ENCODE assay signal across 19 cellular contexts in the genomic region with DNA sequence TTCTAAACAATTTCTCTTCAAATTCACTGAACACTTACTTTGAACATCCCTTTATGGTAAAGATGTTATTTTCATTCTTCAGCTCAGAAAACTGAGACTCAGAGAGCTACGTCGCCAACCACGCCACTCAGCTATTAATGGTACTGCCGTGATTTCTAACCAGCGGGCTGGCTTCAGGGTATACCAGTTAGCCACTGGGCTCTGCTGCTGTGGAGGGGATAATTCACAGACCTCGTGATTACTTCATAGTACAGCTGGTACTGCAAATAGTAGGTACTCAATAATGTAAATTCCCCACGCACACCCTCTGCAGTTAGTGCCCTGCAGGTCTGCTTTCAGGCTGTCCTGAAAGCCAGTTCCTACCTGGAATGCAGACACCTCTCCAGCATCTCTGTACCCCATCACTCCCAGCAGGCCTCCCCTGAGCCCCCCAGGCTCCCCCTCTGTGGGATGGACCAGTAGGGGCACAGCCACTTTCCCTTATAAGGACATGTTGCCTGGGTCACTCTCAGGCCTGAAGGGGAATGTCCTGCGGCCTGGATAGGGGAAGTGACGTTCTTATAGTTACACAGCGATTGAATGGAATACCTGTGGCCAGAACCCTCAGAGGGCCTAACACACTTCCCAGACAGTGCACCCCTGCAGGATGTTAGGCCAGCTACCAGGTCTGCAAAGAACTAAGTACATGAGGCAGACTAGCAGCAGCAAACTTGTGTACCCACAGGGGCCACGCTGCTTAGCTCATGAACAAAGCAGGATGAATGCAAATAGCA. TPM values are rescaled to one million over a fixed set of nuclear protein-coding genes. Genes with fewer than 3 reads are reported as not detected.
DNase-seq lines count a peak whose midpoint lies in the region; ATAC-seq and TF ChIP-seq lines count a peak whose summit lies in the region.
"Had no signal": no experiment of that assay in that cellular context is flagged by ENCODE, and none has a peak within 500 bp of the region (broad histone marks: within the 10 kb centered on the region; RNA-seq: fewer than 3 reads in every experiment).

No MANE protein-coding gene starts in this region.

- POLR2A ChIA-PET in MCF 10A (lab: Yijun Ruan, JAX), result interaction anchor here (0.6 kb wide), 1 partner anchor 130 kb away, joined by 3 read pairs; no protein-coding TSS in a partner anchor
- POLR2A ChIA-PET in CD8-positive, alpha-beta T cell (lab: Charles Lee), result no interaction called here

- peak; percentile 41 for DNase-seq in GM13976 (ENCODE audit: low spot score)
- peak; percentile 16 for DNase-seq in M059J (ENCODE audit: low read depth)
- DNase-seq in endodermal cell, result peak; percentile 76
- no peak for DNase-seq in uterus
- no peak for DNase-seq in MCF 10A (ENCODE audit: unreplicated experiment)
- DNase-seq in CD8-positive, alpha-beta T cell, result no peak
- DNase-seq in HuH-7 (ENCODE audit: low spot score), result no peak
- DNase-seq: AML-193, HCEC 1CT, KG1, mammary epithelial cell, NCI-H187, testis had no signal

- CTCF ChIA-PET in MCF 10A (lab: Yijun Ruan, JAX), result interaction anchor here (0.5 to 1.4 kb wide), 5 partner anchors 11 to 201 kb away, joined by 3 to 4 read pairs (median 3); no protein-coding TSS in a partner anchor
- CTCF ChIA-PET in CD8-positive, alpha-beta T cell (lab: Charles Lee), result interaction anchor here (1.2 kb wide), 1 partner anchor 10 kb away, joined by 4 read pairs; no protein-coding TSS in a partner anchor

- H3K36me3 Mint-ChIP-seq in endodermal cell (ENCODE audit: low read depth) (no peaks in the 10 kb centered on the region), MCF 10A (ENCODE audit: insufficient read depth, unreplicated experiment) (no peaks in the 10 kb centered on the region)
- H3K36me3 Mint-ChIP-seq in CD8-positive, alpha-beta T cell, result no peaks in the 10 kb centered on the region

- peaks cover 12% of the 10 kb centered on the region for H3K4me1 Mint-ChIP-seq in endodermal cell
- no peaks in the 10 kb centered on the region for H3K4me1 Mint-ChIP-seq in MCF 10A (ENCODE audit: insufficient read depth, unreplicated experiment)
- H3K4me1 Mint-ChIP-seq in CD8-positive, alpha-beta T cell (ENCODE audit: low read depth), result peaks cover 18% of the 10 kb centered on the region

- H3K9me3 Mint-ChIP-seq in endodermal cell (no peaks in the 10 kb centered on the region), MCF 10A (ENCODE audit: unreplicated experiment) (no peaks in the 10 kb centered on the region)
- no peaks in the 10 kb centered on the region for H3K9me3 Mint-ChIP-seq in CD8-positive, alpha-beta T cell

- H3K27me3 Mint-ChIP-seq in endodermal cell (ENCODE audit: insufficient read depth) (no peaks in the 10 kb centered on the region), MCF 10A (ENCODE audit: insufficient read depth, unreplicated experiment) (no peaks in the 10 kb centered on the region)
- no peaks in the 10 kb centered on the region for H3K27me3 Mint-ChIP-seq in CD8-positive, alpha-beta T cell (ENCODE audit: low read depth)

- TF ChIP-seq CTCF in GM13976 (IDR thresholded peaks at IDR 0.05; ENCODE audit: borderline replicate concordance, control extremely low read depth, extremely low read depth, insufficient read depth, missing control alignments) (no peak), endodermal cell (conservative IDR thresholded peaks at IDR 0.05) (no peak), uterus (IDR thresholded peaks at IDR 0.05) (no peak), MCF 10A (IDR thresholded peaks at IDR 0.05; ENCODE audit: unreplicated experiment) (no peak)
- no peak for TF ChIP-seq CTCF in CD8-positive, alpha-beta T cell (IDR thresholded peaks at IDR 0.05)

- peaks cover 65 to 95% (median 92%) of the 10 kb centered on the region in 10 experiments for H3K4me1 ChIP-seq in BLaER1 treated with 17β-estradiol and CSF1 and Interleukin-3, amounts not matched to agents 10 nM and 100 nM
- H3K4me1 ChIP-seq in endodermal cell (ENCODE audit: control insufficient read depth, insufficient read depth, low read length), result no peaks in the 10 kb centered on the region
- H3K4me1 ChIP-seq in uterus, result no peaks in the 10 kb centered on the region
- H3K4me1 ChIP-seq in CD8-positive, alpha-beta T cell (ENCODE audit: insufficient read depth, low read length), result peaks cover 19% of the 10 kb centered on the region
- H3K4me1 ChIP-seq: ascending aorta had no signal

- H3K36me3 ChIP-seq in BLaER1 treated with 17β-estradiol and CSF1 and Interleukin-3, amounts not matched to agents 10 nM and 100 nM, result no peaks in the 10 kb centered on the region
- H3K36me3 ChIP-seq in endodermal cell (ENCODE audit: control insufficient read depth, insufficient read depth, low read length) (no peaks in the 10 kb centered on the region), uterus (no peaks in the 10 kb centered on the region)
- no peaks in the 10 kb centered on the region for H3K36me3 ChIP-seq in CD8-positive, alpha-beta T cell (ENCODE audit: insufficient read depth, low read length)
- H3K36me3 ChIP-seq: ascending aorta had no signal

- intact Hi-C loops in uterus (cut with DNase I; ENCODE audit: low total_unique reads), result no loop called here
- intact Hi-C loops in MCF 10A (cut with micrococcal nuclease), result no loop called here
- intact Hi-C loops in CD8-positive, alpha-beta T cell (cut with DNase I, micrococcal nuclease), result no loop called here

- 0 out of 22 replicates have a peak, but pooled peaks cover 0 to 7% (median 0%) of the 10 kb centered on the region in 11 experiments for H4K20me1 ChIP-seq in BLaER1 treated with 17β-estradiol and CSF1 and Interleukin-3, amounts not matched to agents 10 nM and 100 nM

- H3K27me3 ChIP-seq in BLaER1 treated with 17β-estradiol and CSF1 and Interleukin-3, amounts not matched to agents 10 nM and 100 nM, result peaks cover 0 to 26% (median 0%) of the 10 kb centered on the region in 11 experiments; a peak in 4 of 22 replicates
- H3K27me3 ChIP-seq in endodermal cell (ENCODE audit: control insufficient read depth, insufficient read depth, low read length, poor library complexity, severe bottlenecking) (peaks cover 1% of the 10 kb centered on the region), uterus (no peaks in the 10 kb centered on the region)
- peaks cover 3% of the 10 kb centered on the region for H3K27me3 ChIP-seq in CD8-positive, alpha-beta T cell (ENCODE audit: insufficient read depth, low read length)
- H3K27me3 ChIP-seq: ascending aorta, testis had no signal

- TF ChIP-seq POLR2A in uterus (IDR thresholded peaks at IDR 0.05), result no peak

- in situ Hi-C loops in GM13976 (cut with MboI; ENCODE audit: low sequenced_read_pairs, unreplicated experiment), result no loop called here

- peak overlapping the region; percentile 78 to 96 (median 87) for H3K4me2 ChIP-seq in BLaER1 treated with 17β-estradiol and CSF1 and Interleukin-3, amounts not matched to agents 10 nM and 100 nM

- H3K4me3 Mint-ChIP-seq in endodermal cell (no peak overlapping the region), MCF 10A (ENCODE audit: unreplicated experiment) (no peak overlapping the region)
- no peak overlapping the region for H3K4me3 Mint-ChIP-seq in CD8-positive, alpha-beta T cell

- no peaks in the 10 kb centered on the region for H3K9me3 ChIP-seq in BLaER1 treated with 17β-estradiol and CSF1 and Interleukin-3, amounts not matched to agents 10 nM and 100 nM (replicated peaks in 1 of 11)
- no peaks in the 10 kb centered on the region for H3K9me3 ChIP-seq in endodermal cell (ENCODE audit: control insufficient read depth, low read length)
- no peaks in the 10 kb centered on the region for H3K9me3 ChIP-seq in uterus
- H3K9me3 ChIP-seq in CD8-positive, alpha-beta T cell (ENCODE audit: low read length), result no peaks in the 10 kb centered on the region
- H3K9me3 ChIP-seq: ascending aorta, testis had no signal

- peak overlapping the region in 8 of 11 experiments; percentile 75 to 95 (median 80); a peak in 16 of 22 replicates for H3K27ac ChIP-seq in BLaER1 treated with 17β-estradiol and CSF1 and Interleukin-3, amounts not matched to agents 10 nM and 100 nM
- peak overlapping the region; percentile 97 for H3K27ac ChIP-seq in endodermal cell (ENCODE audit: low read depth, low read length)
- H3K27ac ChIP-seq in uterus, result no peak overlapping the region
- H3K27ac ChIP-seq in CD8-positive, alpha-beta T cell (ENCODE audit: low read depth, low read length), result no peak overlapping the region
- H3K27ac ChIP-seq: ascending aorta, coronary artery, testis had no signal

- no TSS peak for BruUV-seq in MCF 10A (replicated peaks; lab: Mats Ljungman, UMichigan)

- 72 to 78% methylated on average over 10 to 11 of the region's 11 CpGs for WGBS in endodermal cell (ENCODE audit: insufficient coverage in 1 of 2, insufficient read length in 1 of 2), 2 experiments

- peak overlapping the region in 7 of 11 experiments; percentile 59 to 74 (median 65); a peak in 14 of 22 replicates for H3K9ac ChIP-seq in BLaER1 treated with 17β-estradiol and CSF1 and Interleukin-3, amounts not matched to agents 10 nM and 100 nM
- no peak overlapping the region for H3K9ac ChIP-seq in endodermal cell (ENCODE audit: extremely low read depth, low read length, poor library complexity, severe bottlenecking)

- no peak for ATAC-seq in CD8-positive, alpha-beta T cell

- peak overlapping the region; percentile 58 for H3K27ac Mint-ChIP-seq in endodermal cell
- H3K27ac Mint-ChIP-seq in MCF 10A (ENCODE audit: low read depth, unreplicated experiment), result no peak overlapping the region
- no peak overlapping the region for H3K27ac Mint-ChIP-seq in CD8-positive, alpha-beta T cell

- no peak overlapping the region for H3K4me3 ChIP-seq in BLaER1 treated with 17β-estradiol and CSF1 and Interleukin-3, amounts not matched to agents 10 nM and 100 nM
- no peak overlapping the region for H3K4me3 ChIP-seq in endodermal cell (ENCODE audit: low read length)
- H3K4me3 ChIP-seq in uterus, result no peak overlapping the region
- H3K4me3 ChIP-seq in CD8-positive, alpha-beta T cell (ENCODE audit: low read depth, low read length), result no peak overlapping the region
- H3K4me3 ChIP-seq: ascending aorta, coronary artery, testis had no signal

RNA-seq across cellular contexts. Expression of a gene that starts 1.2 kb away (rescaled TPM):
- total RNA-seq in M059J (2014; rRNA removed; shearing (Covaris generic)), result not detected in 2 replicates
- not detected for total RNA-seq in endodermal cell
- 0.36 TPM for polyA plus RNA-seq in endodermal cell (2013, experiment 1 of 2)
- polyA plus RNA-seq in endodermal cell (2013, experiment 2 of 2), result 0.25 TPM
- not detected for total RNA-seq in uterus
- not detected in 2 replicates for total RNA-seq in MCF 10A (2022)
- total RNA-seq in CD8-positive, alpha-beta T cell, result not detected
- total RNA-seq: ascending aorta, epithelial cell of proximal tubule, mammary epithelial cell, NCI-H460, SK-MEL-5 had no signal
- polyA plus RNA-seq: mammary epithelial cell had no signal

RNA-seq across cellular contexts. Expression of a gene that starts 38.3 kb away (rescaled TPM):
- total RNA-seq in M059J (2014; rRNA removed; shearing (Covaris generic)), result 1.0 and 1.9 TPM in 2 replicates
- 10 to 100 TPM; 21.1 to 31.7 TPM for total RNA-seq in endodermal cell
- polyA plus RNA-seq in endodermal cell (2013, experiment 1 of 2), result 20.5 TPM
- polyA plus RNA-seq in endodermal cell (2013, experiment 2 of 2), result 18.4 TPM
- total RNA-seq in uterus, result 10 to 100 TPM in 1 of 4 donors, 1 to 10 TPM in 3; 1.3 to 19.6 (median 5.8) TPM
- not detected in 2 replicates for total RNA-seq in MCF 10A (2022)
- total RNA-seq in CD8-positive, alpha-beta T cell, result under 1 TPM; 0.14 TPM
- total RNA-seq: ascending aorta, SK-MEL-5 had no signal

Comparison
In these comparisons a context has a peak if more than half of its experiments do, and no peak if none do; other contexts are left out.
1. H3K27ac ChIP-seq: peak in BLaER1 treated with 17β-estradiol and CSF1 and Interleukin-3, amounts not matched to agents 10 nM and 100 nM (8 of 11) and endodermal cell (single experiment); none in uterus (0 of 2) and CD8-positive, alpha-beta T cell (single experiment).
2. DNase-seq: peak in GM13976 (single experiment), M059J (single experiment) and endodermal cell (single experiment); none in uterus (0 of 2), MCF 10A (single experiment), CD8-positive, alpha-beta T cell (0 of 7) and HuH-7 (single experiment).